Comparison of ENCODE assay signal across 21 cellular contexts in genomic region chr1:226226601-226227000, GRCh38. TPM values are rescaled to one million over a fixed set of nuclear protein-coding genes. Genes with fewer than 3 reads are reported as not detected.
DNase-seq lines count a peak whose midpoint lies in the region; ATAC-seq, FAIRE-seq and TF ChIP-seq lines count a peak whose summit lies in the region.
"Had no signal": no experiment of that assay in that cellular context is flagged by ENCODE, and none has a peak within 500 bp of the region (broad histone marks: within the 10 kb centered on the region; RNA-seq: fewer than 3 reads in every experiment).

No MANE protein-coding gene starts in this region.

- no peaks in the 10 kb centered on the region for H3F3A ChIP-seq in OCI-LY1 (ENCODE audit: insufficient read depth, low read length)

- peaks cover 0 to 3% of the 10 kb centered on the region in 2 experiments; a peak in 1 of 4 replicates for H3K4me1 Mint-ChIP-seq in H9

- H3K4me2 ChIP-seq in HepG2 (ENCODE audit: low read depth, low read length) (no peak overlapping the region), OCI-LY1 (ENCODE audit: low read length) (no peak overlapping the region), H9 (ENCODE audit: insufficient read depth, insufficient read length, low read length) (no peak overlapping the region)

- no peaks in the 10 kb centered on the region for H3K9me2 ChIP-seq in OCI-LY1 (ENCODE audit: low read depth, low read length)

- no peak overlapping the region for H3K56ac ChIP-seq in H9 (ENCODE audit: insufficient read length, low read depth, low read length)

- no peaks in the 10 kb centered on the region for H3K79me2 ChIP-seq in HepG2 (ENCODE audit: insufficient read depth, low read length)
- H3K79me2 ChIP-seq in OCI-LY1 (ENCODE audit: insufficient read depth, low read length): no peaks in the 10 kb centered on the region
- no peaks in the 10 kb centered on the region for H3K79me2 ChIP-seq in H9 (ENCODE audit: insufficient read depth, low read length)

- no peak overlapping the region for H4K91ac ChIP-seq in H9 (ENCODE audit: insufficient read length, low read depth, low read length)

- H2BK15ac ChIP-seq in H9 (ENCODE audit: low read depth, low read length): no peak overlapping the region

- peak overlapping the region; percentile 12 for H3K27ac ChIP-seq in HepG2 (ENCODE audit: extremely low read length, insufficient read depth, low read length)
- no peak overlapping the region for H3K27ac ChIP-seq in right lobe of liver
- H3K27ac ChIP-seq in OCI-LY1 (ENCODE audit: low read depth, low read length, poor library complexity, severe bottlenecking): peak overlapping the region; percentile 48
- no peak overlapping the region for H3K27ac ChIP-seq in H9 (ENCODE audit: insufficient read length, low read depth, low read length)

- H3K9ac ChIP-seq in HepG2 (ENCODE audit: insufficient read depth, low read depth, low read length) (no peak overlapping the region), OCI-LY1 (ENCODE audit: low read length) (no peak overlapping the region), H9 (ENCODE audit: extremely low read depth, insufficient read length, low read length) (no peak overlapping the region)

- H3K27me3 ChIP-seq in HepG2 (ENCODE audit: control insufficient read depth in 1 of 2, insufficient read depth in 2 of 2, low read length in 2 of 2) (no peaks in the 10 kb centered on the region; a peak in 1 of 5 replicates), right lobe of liver (peaks cover 0 to 3% of the 10 kb centered on the region in 2 donors), OCI-LY1 (ENCODE audit: insufficient read depth, low read length) (no peaks in the 10 kb centered on the region), H9 (ENCODE audit: insufficient read depth, low read length) (no peaks in the 10 kb centered on the region; the same call in 1 of the 2 replicates)

- no peak overlapping the region for H2BK5ac ChIP-seq in H9 (ENCODE audit: insufficient read length, low read length)

- H3K4me1 ChIP-seq in HepG2 (ENCODE audit: insufficient read depth, low read length) (peaks cover 58% of the 10 kb centered on the region), right lobe of liver (no peaks in the 10 kb centered on the region), OCI-LY1 (ENCODE audit: insufficient read depth, low read length, severe bottlenecking) (peaks cover 29% of the 10 kb centered on the region), H9 (ENCODE audit: insufficient read depth, low read length) (no peaks in the 10 kb centered on the region)
- H3K4me1 ChIP-seq: BE2C had no signal

- no peak overlapping the region for H3K14ac ChIP-seq in H9 (ENCODE audit: insufficient read depth, low read length)

- in situ Hi-C loops in HepG2 (cut with HindIII; ENCODE audit: extremely low pct_ligation_motif_present, low pct_unique_long_range_greater_than_20kb): no loop called here

- H2BK20ac ChIP-seq in H9 (ENCODE audit: low read depth, low read length, poor library complexity, severe bottlenecking): no peak overlapping the region

- no peak overlapping the region for H3K4ac ChIP-seq in H9 (ENCODE audit: low read depth, low read length)

- peaks cover 31% of the 10 kb centered on the region for H3K27me3 Mint-ChIP-seq in H9 (ENCODE audit: low read depth)

- H2BK120ac ChIP-seq in H9 (ENCODE audit: low read depth, low read length, poor library complexity, severe bottlenecking): no peak overlapping the region

- no peak for FAIRE-seq in HepG2 (lab: Jason Lieb, UNC)

- H3K23me2 ChIP-seq in H9 (ENCODE audit: insufficient read length, low read depth, low read length, poor library complexity, severe bottlenecking): peaks cover 3% of the 10 kb centered on the region

- TF ChIP-seq RAD21 in HepG2 (CRISPR knock-in tag; IDR thresholded peaks at IDR 0.05): no peak

- intact Hi-C loops in HepG2 (cut with micrococcal nuclease; ENCODE audit: unreplicated experiment): no loop called here
- intact Hi-C loops in right lobe of liver (cut with DNase I): no loop called here

- H3K27ac Mint-ChIP-seq in H9: no peak overlapping the region
- H3K27ac Mint-ChIP-seq: CD4-positive, alpha-beta T cell had no signal

- H3K4me3 ChIP-seq in HepG2 (replicated peaks in 1 of 3; ENCODE audit: insufficient read depth in 1 of 3, low read depth in 2 of 3, low read length in 3 of 3) (no peak overlapping the region), right lobe of liver (no peak overlapping the region), OCI-LY1 (ENCODE audit: low read depth, low read length, poor library complexity, severe bottlenecking) (no peak overlapping the region)

- DNase-seq in HepG2 (ENCODE audit: low spot score) (no peak), right lobe of liver (no peak), NOMO-1 treated with dmso at 0.1 percent for 144 hours (lab: John Stamatoyannopoulos, UW; ENCODE audit: unreplicated experiment) (no peak), H9 (no peak), GM03348 (ENCODE audit: low spot score) (no peak), NCI-H82 (lab: John Stamatoyannopoulos, UW) (no peak)
- DNase-seq: 8988T; BE2C; CD4-positive, alpha-beta T cell; IMR-90; MV-4-11; NCI-H1417; NCI-H187 treated with DMSO at 0.1 percent for 48 hours; NCI-H345; NCI-H526 had no signal

- ATAC-seq in HepG2: no peak
- no peak for ATAC-seq in right lobe of liver
- ATAC-seq in GM21717 (IDR thresholded peaks at IDR 0.05; ENCODE audit: unreplicated experiment): peak; percentile 50
- ATAC-seq: Panc1 had no signal

- H3T11ph ChIP-seq in H9 (ENCODE audit: low read length): no peak overlapping the region

- H4K20me1 ChIP-seq in HepG2 (ENCODE audit: insufficient read depth, low read length) (no peaks in the 10 kb centered on the region), OCI-LY1 (ENCODE audit: insufficient read depth, low read length) (no peaks in the 10 kb centered on the region), H9 (ENCODE audit: control insufficient read depth, insufficient read depth, insufficient read length) (no peaks in the 10 kb centered on the region)

- H3K36me3 ChIP-seq in HepG2 (replicated peaks in 1 of 2; ENCODE audit: control insufficient read depth in 1 of 2, insufficient read depth in 2 of 2, low read length in 2 of 2): peaks cover 2 to 4% of the 10 kb centered on the region in 2 experiments; a peak in 2 of 5 replicates
- H3K36me3 ChIP-seq in right lobe of liver: no peaks in the 10 kb centered on the region
- peaks cover 4% of the 10 kb centered on the region for H3K36me3 ChIP-seq in OCI-LY1 (ENCODE audit: insufficient read depth, low read length)
- H3K36me3 ChIP-seq: BE2C had no signal

- H3K9me3 ChIP-seq in HepG2 (ENCODE audit: low read length): no peaks in the 10 kb centered on the region
- H3K9me3 ChIP-seq in right lobe of liver: no peaks in the 10 kb centered on the region
- no peaks in the 10 kb centered on the region for H3K9me3 ChIP-seq in OCI-LY1 (ENCODE audit: low read length)
- no peaks in the 10 kb centered on the region for H3K9me3 ChIP-seq in H9 (ENCODE audit: control insufficient read depth, low read depth, low read length)
- H3K9me3 ChIP-seq: BE2C had no signal

- H4K8ac ChIP-seq in H9 (replicated peaks; ENCODE audit: insufficient read length, low read depth, low read length): no peak overlapping the region

- CTCF ChIA-PET in HepG2 (lab: Yijun Ruan, JAX; ENCODE audit: low intra/inter-chr PET ratio, low total read pairs): no interaction called here

- peaks cover 0 to 7% (median 4%) of the 10 kb centered on the region in 3 experiments; a peak in 4 of 7 replicates for H3K36me3 Mint-ChIP-seq in H9 (ENCODE audit: insufficient read depth in 1 of 3, low read depth in 3 of 3)

- no peak overlapping the region for H3K18ac ChIP-seq in H9 (ENCODE audit: insufficient read length, low read depth, low read length)

- H2AFZ ChIP-seq in HepG2 (ENCODE audit: low read length) (no peak overlapping the region), OCI-LY1 (ENCODE audit: low read length) (no peak overlapping the region), H9 (ENCODE audit: low read length) (no peak overlapping the region)

- H2BK12ac ChIP-seq in H9 (ENCODE audit: insufficient read length, low read depth, low read length): no peak overlapping the region

- H4K5ac ChIP-seq in H9 (ENCODE audit: insufficient read length, low read depth, low read length): no peak overlapping the region

- H2AK5ac ChIP-seq in H9 (ENCODE audit: insufficient read length, low read length): no peak overlapping the region

- no peak for TF ChIP-seq POLR2A in HepG2 (IDR thresholded peaks at IDR 0.05; ENCODE audit: insufficient read depth in 1 of 2, low read depth in 2 of 2, low read length in 2 of 2)
- TF ChIP-seq POLR2A in right lobe of liver (IDR thresholded peaks at IDR 0.05): no peak

- no peak overlapping the region for H3K4me3 Mint-ChIP-seq in H9
- H3K4me3 Mint-ChIP-seq: CD4-positive, alpha-beta T cell had no signal

- H3K23ac ChIP-seq in H9 (ENCODE audit: insufficient read length, low read depth, low read length): no peak overlapping the region

- POLR2A ChIA-PET in HepG2 (lab: Yijun Ruan, JAX): no interaction called here

- TSS peak; percentile 44 for BruUV-seq in HepG2 (replicated peaks; lab: Mats Ljungman, UMichigan)

- 92% methylated on average over 3 of the region's 3 CpGs for WGBS in HepG2 (ENCODE audit: low lambda C conversion rate)
- WGBS in right lobe of liver (ENCODE audit: insufficient coverage, low coverage, low lambda C conversion rate, missing lambda C conversion rate): no CpG with 5 or more reads among the region's 3 CpGs
- whole genome bisulfite sequencing in H9 (ENCODE audit: extremely low coverage, insufficient read length, low lambda C conversion rate): no CpG with 5 or more reads among the region's 3 CpGs

- no peaks in the 10 kb centered on the region; a peak in 1 of 5 replicates for H3K9me3 Mint-ChIP-seq in H9
- H3K9me3 Mint-ChIP-seq: CD4-positive, alpha-beta T cell had no signal

- TF ChIP-seq EP300 in HepG2 (IDR thresholded peaks at IDR 0.05; ENCODE audit: low read depth in 2 of 2, low read length in 2 of 2): no peak
- TF ChIP-seq EP300 in HepG2 (CRISPR knock-in tag; IDR thresholded peaks at IDR 0.05; ENCODE audit: borderline replicate concordance): no peak

- H3K79me1 ChIP-seq in H9 (ENCODE audit: insufficient read depth, low read depth, low read length, poor library complexity, severe bottlenecking): no peaks in the 10 kb centered on the region

- TF ChIP-seq CTCF in HepG2 (CRISPR knock-in tag; IDR thresholded peaks at IDR 0.05) (no peak), right lobe of liver (IDR thresholded peaks at IDR 0.05) (no peak), OCI-LY1 (IDR thresholded peaks at IDR 0.05; ENCODE audit: low read length) (no peak), H9 (conservative IDR thresholded peaks at IDR 0.05) (no peak)

RNA-seq across cellular contexts. Expression of gene MIXL1, which starts 3.1 kb away (rescaled TPM):
- total RNA-seq in HepG2 (2016; rRNA removed; fragmentation: Illumina TruSeq; extraction: Trizol) (7.6 and 8.6 TPM in 2 replicates), right lobe of liver (under 1 TPM in 1 of 6 experiments, not detected in 5; 0.29 TPM), H9 (2021) (4.7 and 4.9 TPM in 2 replicates)
- 2.6 and 2.8 TPM in 2 replicates for total RNA-seq in HepG2 (2016; cell fraction: cytosol; rRNA removed; fragmentation: Illumina TruSeq; extraction: Trizol; ENCODE audit: low read depth)
- 8.2 and 9.4 TPM in 2 replicates for total RNA-seq in HepG2 (2016; cell fraction: insoluble cytoplasmic fraction; rRNA removed; fragmentation: Illumina TruSeq; extraction: Trizol)
- total RNA-seq in HepG2 (2016; cell fraction: membrane; rRNA removed; fragmentation: Illumina TruSeq; extraction: Trizol): 9.0 and 9.1 TPM in 2 replicates
- total RNA-seq in HepG2 (2016; cell fraction: nucleus; rRNA removed; fragmentation: Illumina TruSeq; extraction: Trizol): 3.9 and 5.5 TPM in 2 replicates
- 12.5 and 18.5 TPM in 2 replicates for polyA plus RNA-seq in HepG2 (2011; rRNA removed)
- 13.8 and 17.1 TPM in 2 replicates for polyA plus RNA-seq in HepG2 (2011; cell fraction: cytosol; rRNA removed)
- polyA plus RNA-seq in HepG2 (2011; cell fraction: nucleus; rRNA removed): 2.2 and 4.1 TPM in 2 replicates
- 5.2 and 28.7 TPM in 2 replicates for polyA plus RNA-seq in HepG2 (2012)
- 8.5 and 8.8 TPM in 2 replicates for polyA plus RNA-seq in HepG2 (2016; cell fraction: cytosol; fragmentation: Illumina TruSeq; extraction: Trizol; ENCODE audit: low read depth)
- 33.2 and 42.8 TPM in 2 replicates for polyA plus RNA-seq in HepG2 (2016; cell fraction: insoluble cytoplasmic fraction; fragmentation: Illumina TruSeq; extraction: Trizol; ENCODE audit: low read depth)
- polyA plus RNA-seq in HepG2 (2016; cell fraction: membrane; fragmentation: Illumina TruSeq; extraction: Trizol; ENCODE audit: low read depth): 21.0 and 21.4 TPM in 2 replicates
- 17.4 and 21.8 TPM in 2 replicates for polyA plus RNA-seq in HepG2 (2016; cell fraction: nucleus; fragmentation: Illumina TruSeq; extraction: Trizol; ENCODE audit: insufficient read depth, low read depth)
- 29.1 TPM in 1 of 2 replicates, not detected in the other for polyA minus RNA-seq in HepG2 (2011; rRNA and poly(A)+ RNA removed; ENCODE audit: low replicate concordance)
- polyA minus RNA-seq in HepG2 (2011; cell fraction: cytosol; rRNA and poly(A)+ RNA removed): 8.1 and 8.9 TPM in 2 replicates
- 4.1 and 5.3 TPM in 2 replicates for polyA minus RNA-seq in HepG2 (2011; cell fraction: nucleus; rRNA and poly(A)+ RNA removed)
- total RNA-seq: CD4-positive, alpha-beta T cell; H4; HT-29; IMR-90; LHCN-M2 had no signal
- polyA plus RNA-seq: IMR-90 had no signal

RNA-seq across cellular contexts. Expression of gene ACBD3, which starts 40.1 kb away (rescaled TPM):
- 39.3 and 59.0 TPM in 2 replicates for total RNA-seq in HepG2 (2016; rRNA removed; fragmentation: Illumina TruSeq; extraction: Trizol)
- total RNA-seq in HepG2 (2016; cell fraction: cytosol; rRNA removed; fragmentation: Illumina TruSeq; extraction: Trizol; ENCODE audit: low read depth): 2.3 and 3.6 TPM in 2 replicates
- total RNA-seq in HepG2 (2016; cell fraction: insoluble cytoplasmic fraction; rRNA removed; fragmentation: Illumina TruSeq; extraction: Trizol): 39.7 and 56.7 TPM in 2 replicates
- 10.1 and 13.7 TPM in 2 replicates for total RNA-seq in HepG2 (2016; cell fraction: membrane; rRNA removed; fragmentation: Illumina TruSeq; extraction: Trizol)
- 22.6 and 23.2 TPM in 2 replicates for total RNA-seq in HepG2 (2016; cell fraction: nucleus; rRNA removed; fragmentation: Illumina TruSeq; extraction: Trizol)
- polyA plus RNA-seq in HepG2 (2011; rRNA removed): 19.4 and 24.3 TPM in 2 replicates
- polyA plus RNA-seq in HepG2 (2011; cell fraction: cytosol; rRNA removed): 12.3 and 17.8 TPM in 2 replicates
- 8.4 and 8.6 TPM in 2 replicates for polyA plus RNA-seq in HepG2 (2011; cell fraction: nucleus; rRNA removed)
- polyA plus RNA-seq in HepG2 (2012): 17.3 and 26.9 TPM in 2 replicates
- polyA plus RNA-seq in HepG2 (2016; cell fraction: cytosol; fragmentation: Illumina TruSeq; extraction: Trizol; ENCODE audit: low read depth): 1.1 and 1.2 TPM in 2 replicates
- polyA plus RNA-seq in HepG2 (2016; cell fraction: insoluble cytoplasmic fraction; fragmentation: Illumina TruSeq; extraction: Trizol; ENCODE audit: low read depth): 54.1 and 54.3 TPM in 2 replicates
- polyA plus RNA-seq in HepG2 (2016; cell fraction: membrane; fragmentation: Illumina TruSeq; extraction: Trizol; ENCODE audit: low read depth): 4.5 and 5.6 TPM in 2 replicates
- polyA plus RNA-seq in HepG2 (2016; cell fraction: nucleus; fragmentation: Illumina TruSeq; extraction: Trizol; ENCODE audit: insufficient read depth, low read depth): 27.5 and 28.4 TPM in 2 replicates
- 11.0 and 11.5 TPM in 2 replicates for polyA minus RNA-seq in HepG2 (2011; rRNA and poly(A)+ RNA removed; ENCODE audit: low replicate concordance)
- 28.0 and 28.4 TPM in 2 replicates for polyA minus RNA-seq in HepG2 (2011; cell fraction: cytosol; rRNA and poly(A)+ RNA removed)
- 17.9 and 19.4 TPM in 2 replicates for polyA minus RNA-seq in HepG2 (2011; cell fraction: nucleus; rRNA and poly(A)+ RNA removed)
- 10 to 100 TPM; 14.6 to 23.6 (median 17.5) TPM for total RNA-seq in right lobe of liver
- total RNA-seq in H9 (2021): 30.6 and 30.8 TPM in 2 replicates

Comparison
In these comparisons a context has a peak if more than half of its experiments do, and no peak if none do; other contexts are left out.
1. H3K27ac ChIP-seq: peak in HepG2 (single experiment) and OCI-LY1 (single experiment); none in right lobe of liver (0 of 3) and H9 (single experiment).